In the genomic region with DNA sequence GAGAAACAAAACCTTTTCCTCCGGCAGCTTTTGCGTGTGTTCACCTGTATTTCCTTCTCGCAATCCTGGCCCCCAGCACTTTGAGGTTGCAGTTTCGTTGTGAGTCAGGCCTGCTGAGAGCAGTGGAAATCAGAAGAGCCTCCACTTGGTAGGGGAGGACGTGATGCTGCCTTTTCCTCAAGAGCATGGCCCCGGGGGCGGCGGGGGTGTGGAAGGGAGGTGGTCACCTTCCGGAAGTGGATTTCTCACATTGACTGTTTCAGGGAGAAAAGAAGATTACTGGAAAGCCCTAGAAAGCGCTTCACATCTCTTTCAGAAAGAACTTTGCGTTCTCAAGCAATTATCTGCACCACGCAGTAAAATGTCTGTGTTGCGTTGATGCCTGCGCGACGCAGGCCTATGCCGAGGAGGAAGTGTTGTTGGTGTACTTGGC, we compare ENCODE assay signal across 9 cellular contexts. TPM values are rescaled to one million over a fixed set of nuclear protein-coding genes. Genes with fewer than 3 reads are reported as not detected.
DNase-seq lines count a peak whose midpoint lies in the region; ATAC-seq lines count a peak whose summit lies in the region.
"Had no signal": no experiment of that assay in that cellular context is flagged by ENCODE, and none has a peak within 500 bp of the region (broad histone marks: within the 10 kb centered on the region; RNA-seq: fewer than 3 reads in every experiment).

No MANE protein-coding gene starts in this region.

- DNase-seq in activated CD4-positive, alpha-beta T cell treated with anti-CD3 and anti-CD28 coated beads for 48 hours = peak; percentile 95
- peak in 8 of 9 donors; percentile 34 to 90 (median 62) for DNase-seq in naive thymus-derived CD4-positive, alpha-beta T cell
- DNase-seq in HuH-7.5 (ENCODE audit: low spot score) = no peak
- DNase-seq in NCI-H2107 (lab: John Stamatoyannopoulos, UW) = no peak
- DNase-seq in NOMO-1 treated with dmso at 0.1 percent for 144 hours (lab: John Stamatoyannopoulos, UW; ENCODE audit: unreplicated experiment) = no peak
- no peak for DNase-seq in NCI-H446 treated with DMSO at 0.1 percent for 48 hours (lab: John Stamatoyannopoulos, UW)

- peak overlapping the region in 9 of 10 donors; percentile 63 to 84 (median 70) for H3K4me3 Mint-ChIP-seq in naive thymus-derived CD4-positive, alpha-beta T cell

- peak overlapping the region; percentile 77 to 95 (median 90) for H3K27ac Mint-ChIP-seq in naive thymus-derived CD4-positive, alpha-beta T cell

- POLR2A ChIA-PET in naive thymus-derived CD4-positive, alpha-beta T cell (lab: Charles Lee) = interaction anchor here (0.6 to 7.9 kb wide), 7 partner anchors 11 to 138 kb away, joined by 3 to 103 read pairs (median 4); a partner anchor contains a TSS

- peaks cover 40 to 67% (median 62%) of the 10 kb centered on the region in 7 donors for H3K4me1 Mint-ChIP-seq in naive thymus-derived CD4-positive, alpha-beta T cell

- peaks cover 44 to 52% of the 10 kb centered on the region in 2 donors for H3K4me1 ChIP-seq in naive thymus-derived CD4-positive, alpha-beta T cell (ENCODE audit: control insufficient read depth in 2 of 2, insufficient read depth in 2 of 2, low read length in 2 of 2)

- H3K36me3 Mint-ChIP-seq in naive thymus-derived CD4-positive, alpha-beta T cell = peaks cover 0 to 17% (median 0%) of the 10 kb centered on the region in 5 donors

- H3K9me3 ChIP-seq in naive thymus-derived CD4-positive, alpha-beta T cell (ENCODE audit: control insufficient read depth in 2 of 3, low read length in 3 of 3) = no peaks in the 10 kb centered on the region

- peak; percentile 74 for ATAC-seq in GM18502 (IDR thresholded peaks at IDR 0.05; ENCODE audit: poor library complexity, unreplicated experiment)
- peak; percentile 66 for ATAC-seq in HG02884 (IDR thresholded peaks at IDR 0.05; ENCODE audit: unreplicated experiment)
- ATAC-seq in naive thymus-derived CD4-positive, alpha-beta T cell = peak; percentile 87

- H3K27me3 ChIP-seq in naive thymus-derived CD4-positive, alpha-beta T cell (ENCODE audit: control insufficient read depth in 2 of 2, insufficient read depth in 2 of 2, low read length in 2 of 2) = no peaks in the 10 kb centered on the region

- intact Hi-C loops in naive thymus-derived CD4-positive, alpha-beta T cell (cut with micrococcal nuclease) = loop anchor here (1.0 kb wide), 8 partner anchors 13 to 50 kb away; no protein-coding TSS in a partner anchor

- no peaks in the 10 kb centered on the region for H3K36me3 ChIP-seq in naive thymus-derived CD4-positive, alpha-beta T cell (ENCODE audit: control insufficient read depth in 2 of 3, insufficient read depth in 3 of 3, low read length in 3 of 3)

- CTCF ChIA-PET in naive thymus-derived CD4-positive, alpha-beta T cell (lab: Charles Lee) = interaction anchor here (1.2 to 2.1 kb wide), 2 partner anchors 19 to 58 kb away, joined by 3 to 4 read pairs; no protein-coding TSS in a partner anchor

- peak overlapping the region; percentile 24 for H3K27ac ChIP-seq in naive thymus-derived CD4-positive, alpha-beta T cell (ENCODE audit: low read depth, low read length)

- no peak overlapping the region for H3K4me3 ChIP-seq in naive thymus-derived CD4-positive, alpha-beta T cell (ENCODE audit: low read length)

- no peaks in the 10 kb centered on the region for H3K9me3 Mint-ChIP-seq in naive thymus-derived CD4-positive, alpha-beta T cell

- peaks cover 0 to 42% (median 0%) of the 10 kb centered on the region in 5 donors for H3K27me3 Mint-ChIP-seq in naive thymus-derived CD4-positive, alpha-beta T cell

RNA-seq across cellular contexts. Expression of a gene that starts 12.2 kb away (rescaled TPM):
- 1 to 10 TPM in 2 of 5 experiments, under 1 TPM in 2, not detected in 1; 0.19 to 2.7 (median 0.69) TPM for total RNA-seq in naive thymus-derived CD4-positive, alpha-beta T cell
- polyA plus RNA-seq in naive thymus-derived CD4-positive, alpha-beta T cell = not detected
- total RNA-seq: astrocyte had no signal

RNA-seq across cellular contexts. Expression of a gene that starts 13.9 kb away (rescaled TPM):
- total RNA-seq in naive thymus-derived CD4-positive, alpha-beta T cell = not detected
- not detected for polyA plus RNA-seq in naive thymus-derived CD4-positive, alpha-beta T cell

Comparison
In these comparisons a context has a peak if more than half of its experiments do, and no peak if none do; other contexts are left out.
1. DNase-seq: peak in activated CD4-positive, alpha-beta T cell treated with anti-CD3 and anti-CD28 coated beads for 48 hours (single experiment) and naive thymus-derived CD4-positive, alpha-beta T cell (8 of 9); none in HuH-7.5 (single experiment), NCI-H2107 (single experiment), NOMO-1 treated with dmso at 0.1 percent for 144 hours (single experiment) and NCI-H446 treated with DMSO at 0.1 percent for 48 hours (single experiment).
2. Peak in every context shown above with its lines, with median percentiles within 50 percentile points of each other: ATAC-seq.